In the genomic region with DNA sequence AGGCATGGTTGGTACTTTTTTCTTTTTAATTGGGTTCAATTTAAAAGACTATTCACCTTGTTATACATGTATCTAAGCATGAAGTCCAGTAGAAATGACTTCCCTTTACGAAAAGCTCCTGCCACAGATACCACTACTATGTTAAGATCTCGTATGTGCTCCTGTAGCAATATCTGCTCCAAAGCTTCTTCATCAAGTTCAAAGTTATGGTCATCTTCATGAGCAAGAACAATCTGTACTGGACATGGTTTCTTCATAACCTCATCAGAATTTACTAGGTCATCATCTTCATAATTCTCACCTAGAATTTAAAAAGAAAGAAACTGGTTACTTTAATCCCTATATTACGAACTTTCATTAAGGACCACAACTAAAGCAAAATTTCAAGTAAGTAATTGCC, we compare ENCODE assay signal across 5 cellular contexts.
"Had no signal": no experiment of that assay in that cellular context is flagged by ENCODE, and none has a peak within 500 bp of the region (broad histone marks: within the 10 kb centered on the region; RNA-seq: fewer than 3 reads in every experiment).

No MANE protein-coding gene starts in this region.

- H3K27me3 Mint-ChIP-seq: IgD-negative memory B cell had no signal

- H3K4me3 ChIP-seq: K562 had no signal

- H3K4me1 Mint-ChIP-seq: IgD-negative memory B cell had no signal

- H3K27ac ChIP-seq: HL-60 had no signal

- ATAC-seq: HepG2, K562 had no signal

- DNase-seq: IMR-90 had no signal
